Comparison of ENCODE assay signal across 27 cellular contexts in the genomic region with DNA sequence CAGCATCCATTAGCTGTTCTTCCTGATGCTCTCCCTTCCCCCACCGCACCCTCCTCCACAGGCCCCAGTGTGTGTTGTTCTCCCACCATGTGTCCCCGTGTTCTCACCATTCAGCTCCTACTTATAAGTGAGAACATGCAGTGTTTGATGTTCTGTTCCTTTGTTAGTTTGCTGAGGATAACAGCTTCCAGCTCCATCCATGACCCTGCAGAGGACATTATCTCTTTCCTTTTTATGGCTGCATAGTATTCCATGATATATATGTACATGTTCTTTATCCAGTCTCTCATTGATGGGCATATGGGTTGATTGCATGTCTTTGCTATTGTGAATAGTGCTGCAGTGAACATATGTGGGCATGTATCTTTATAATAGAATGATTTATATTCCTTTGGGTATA.
"Had no signal": no experiment of that assay in that cellular context is flagged by ENCODE, and none has a peak within 500 bp of the region (broad histone marks: within the 10 kb centered on the region; RNA-seq: fewer than 3 reads in every experiment).

No MANE protein-coding gene starts in this region.

- H3K9me3 Mint-ChIP-seq: activated naive CD8-positive, alpha-beta T cell treated with anti-CD3 and anti-CD28 coated beads, Interleukin-2, amount 50 U/mL, for 24 hours; effector memory CD8-positive, alpha-beta T cell; stimulated activated naive CD8-positive, alpha-beta T cell treated with anti-CD3 and anti-CD28 coated beads, Interleukin-15, Interleukin-2, amounts not matched to agents 100 ng/mL and 50 ng/mL, for 24 hours; T-cell had no signal

- H3K4me1 Mint-ChIP-seq: nephron progenitor cell had no signal

- FAIRE-seq: kidney had no signal

- H3K4me3 Mint-ChIP-seq: activated naive CD8-positive, alpha-beta T cell treated with anti-CD3 and anti-CD28 coated beads, Interleukin-2, amount 50 U/mL, for 24 hours; effector memory CD8-positive, alpha-beta T cell; nephron progenitor cell; stimulated activated naive CD8-positive, alpha-beta T cell treated with anti-CD3 and anti-CD28 coated beads, Interleukin-15, Interleukin-2, amounts not matched to agents 100 ng/mL and 50 ng/mL, for 24 hours; T-cell; T-helper 2 cell treated with Interferon-gamma antibody and Interleukin-4, amounts not matched to agents 5 μg/mL and 100 μg/mL, for 36 hours had no signal

- H3K27ac ChIP-seq: coronary artery, dorsolateral prefrontal cortex, neutrophil, ovary, skin epidermis, thoracic aorta, upper lobe of right lung had no signal

- DNase-seq: activated CD4-positive, alpha-beta T cell treated with anti-CD3 and anti-CD28 coated beads for 4 hours; activated CD4-positive, alpha-beta T cell treated with anti-CD3 and anti-CD28 coated beads, Interleukin-2, amount 50 U/mL, for 4 hours; activated CD8-positive, alpha-beta memory T cell treated with anti-CD3 and anti-CD28 coated beads for 24 hours; activated gamma-delta T cell; activated naive CD4-positive, alpha-beta T cell treated with anti-CD3 and anti-CD28 coated beads, Interleukin-2, amount 50 U/mL, for 16 hours; activated naive CD8-positive, alpha-beta T cell treated with anti-CD3 and anti-CD28 coated beads, Interleukin-2, amount 50 U/mL, for 24 hours; activated T-cell treated with anti-CD3 and anti-CD28 coated beads, Interleukin-2, amount 50 U/mL, for 1 hour; dorsolateral prefrontal cortex; effector memory CD8-positive, alpha-beta T cell; hippocampal formation; kidney; mammary epithelial cell; nephron progenitor cell; ovary; retina; stimulated activated CD4-positive, alpha-beta T cell treated with anti-CD3 and anti-CD28 coated beads, Interleukin-12 subunit alpha, Interleukin-12 subunit beta, amount 100 ng/mL, for 4 hours; stimulated activated CD4-positive, alpha-beta T cell treated with anti-CD3 and anti-CD28 coated beads, Interleukin-4, amount 100 ng/mL, for 1 hour; T-cell; upper lobe of right lung had no signal

- H3K27me3 ChIP-seq: dorsolateral prefrontal cortex, neutrophil, ovary, upper lobe of right lung had no signal

- H3K4me1 ChIP-seq: upper lobe of right lung had no signal

- H3K27me3 Mint-ChIP-seq: activated naive CD8-positive, alpha-beta T cell treated with anti-CD3 and anti-CD28 coated beads, Interleukin-2, amount 50 U/mL, for 24 hours; effector memory CD8-positive, alpha-beta T cell; progenitor cell of endocrine pancreas; stimulated activated naive CD8-positive, alpha-beta T cell treated with anti-CD3 and anti-CD28 coated beads, Interleukin-15, Interleukin-2, amounts not matched to agents 100 ng/mL and 50 ng/mL, for 24 hours; T-cell had no signal

- H3K36me3 ChIP-seq: ovary, thoracic aorta had no signal

- ATAC-seq: activated naive CD8-positive, alpha-beta T cell treated with anti-CD3 and anti-CD28 coated beads, Interleukin-2, amount 50 U/mL, for 24 hours; effector memory CD8-positive, alpha-beta T cell; sciatic nerve; T-cell had no signal

- H3K4me3 ChIP-seq: coronary artery, dorsolateral prefrontal cortex, ovary, skin epidermis, thoracic aorta, upper lobe of right lung had no signal

- H3K27ac Mint-ChIP-seq: activated naive CD8-positive, alpha-beta T cell treated with anti-CD3 and anti-CD28 coated beads, Interleukin-2, amount 50 U/mL, for 24 hours; nephron progenitor cell; progenitor cell of endocrine pancreas; stimulated activated naive CD8-positive, alpha-beta T cell treated with anti-CD3 and anti-CD28 coated beads, Interleukin-15, Interleukin-2, amounts not matched to agents 100 ng/mL and 50 ng/mL, for 24 hours; T-cell; T-helper 2 cell treated with Interferon-gamma antibody and Interleukin-4, amounts not matched to agents 5 μg/mL and 100 μg/mL, for 36 hours had no signal

- H3K9me3 ChIP-seq: neutrophil, ovary, thoracic aorta, upper lobe of right lung had no signal
